8 cellular contexts compared by ENCODE assay signal in the genomic region with DNA sequence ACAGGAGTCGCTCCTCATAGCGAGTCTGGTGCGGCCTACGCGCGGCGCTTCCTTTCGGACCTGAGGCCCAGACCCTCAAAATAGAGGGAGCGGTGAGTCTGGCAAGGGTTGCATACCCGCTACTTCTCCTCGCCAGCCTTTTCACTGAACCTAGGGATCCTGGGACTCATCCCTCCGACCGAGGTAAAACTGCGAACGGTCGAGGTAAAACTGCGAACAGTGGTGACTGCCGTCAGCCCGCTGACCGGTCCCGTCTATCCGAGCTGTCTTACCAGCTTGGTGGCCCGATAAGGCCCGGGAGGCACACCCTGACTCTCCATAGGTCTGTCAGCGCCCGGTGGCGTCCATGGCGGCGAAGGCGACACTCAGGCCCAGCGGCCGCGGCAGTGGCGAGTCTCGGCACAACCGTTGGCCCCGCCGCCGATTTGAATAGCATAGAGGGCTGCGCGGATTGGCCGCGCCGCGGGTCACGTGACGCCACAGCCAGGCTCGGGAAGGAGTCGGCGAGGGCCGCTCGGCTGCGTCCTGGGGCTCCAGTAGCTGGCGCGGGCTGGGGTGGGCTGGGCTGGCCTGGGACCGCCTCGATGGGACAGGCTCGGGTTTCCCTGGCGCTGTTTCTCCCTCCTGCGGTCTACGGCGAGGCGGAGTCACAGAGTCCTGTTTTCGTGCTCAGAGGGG. TPM values are rescaled to one million over a fixed set of nuclear protein-coding genes. Genes with fewer than 3 reads are reported as not detected.
DNase-seq lines count a peak whose midpoint lies in the region; ATAC-seq and TF ChIP-seq lines count a peak whose summit lies in the region.

TSS of gene DEPDC1 (minus strand) at position 403 of the 678 bp plus-strand sequence. CDS start at position 320, 83 bp downstream.

- TF ChIP-seq POLR2A in GM10847 (IDR thresholded peaks at IDR 0.05; ENCODE audit: extremely low read depth, insufficient read length) = peak; percentile 53

- peaks cover 0 to 4% (median 0%) of the 10 kb centered on the region in 11 donors for H3K9me3 ChIP-seq in heart right ventricle

- peak within 1 kb of the TSS; percentile 85 for H3K4me3 Mint-ChIP-seq in activated naive CD8-positive, alpha-beta T cell treated with anti-CD3 and anti-CD28 coated beads, Interleukin-2, amount 50 U/mL, for 24 hours

- H3K9me3 Mint-ChIP-seq in activated naive CD8-positive, alpha-beta T cell treated with anti-CD3 and anti-CD28 coated beads, Interleukin-2, amount 50 U/mL, for 24 hours = no peaks in the 10 kb centered on the region

- DNase-seq in NCI-H1105 (lab: John Stamatoyannopoulos, UW) (peak; percentile 95), SW 1271 (lab: John Stamatoyannopoulos, UW) (peak; percentile 75 to 88), heart right ventricle (peak; percentile 94 to 96), posterior vena cava (ENCODE audit: low spot score) (peak; percentile 98), ureter (ENCODE audit: low spot score) (peak; percentile 91)
- peak; percentile 81 for DNase-seq in activated naive CD8-positive, alpha-beta T cell treated with anti-CD3 and anti-CD28 coated beads, Interleukin-2, amount 50 U/mL, for 24 hours

- no peaks in the 10 kb centered on the region for H3K36me3 Mint-ChIP-seq in activated naive CD8-positive, alpha-beta T cell treated with anti-CD3 and anti-CD28 coated beads, Interleukin-2, amount 50 U/mL, for 24 hours (ENCODE audit: low read depth)

- peak; percentile 97 for ATAC-seq in HG02623 (IDR thresholded peaks at IDR 0.05; ENCODE audit: unreplicated experiment)
- peak; percentile 98 for ATAC-seq in activated naive CD8-positive, alpha-beta T cell treated with anti-CD3 and anti-CD28 coated beads, Interleukin-2, amount 50 U/mL, for 24 hours
- peak; percentile 99 to 100 (median 100) for ATAC-seq in heart right ventricle

- H3K27ac Mint-ChIP-seq in activated naive CD8-positive, alpha-beta T cell treated with anti-CD3 and anti-CD28 coated beads, Interleukin-2, amount 50 U/mL, for 24 hours = peak within 1 kb of the TSS; percentile 60

- peaks cover 0 to 19% (median 14%) of the 10 kb centered on the region in 9 donors for H3K4me1 ChIP-seq in heart right ventricle

- H3K27me3 Mint-ChIP-seq in activated naive CD8-positive, alpha-beta T cell treated with anti-CD3 and anti-CD28 coated beads, Interleukin-2, amount 50 U/mL, for 24 hours = peaks cover 18% of the 10 kb centered on the region

- intact Hi-C loops in heart right ventricle (cut with DNase I) (no loop called here), posterior vena cava (cut with DNase I) (no loop called here)

- peak in 3 of 9 donors; percentile 25 to 29 (median 26) for TF ChIP-seq CTCF in heart right ventricle (IDR thresholded peaks at IDR 0.05)

- H3K4me3 ChIP-seq in heart right ventricle = peak within 1 kb of the TSS; percentile 15 to 72 (median 67)

- peaks cover 14% of the 10 kb centered on the region for H3K4me1 Mint-ChIP-seq in activated naive CD8-positive, alpha-beta T cell treated with anti-CD3 and anti-CD28 coated beads, Interleukin-2, amount 50 U/mL, for 24 hours

- H3K36me3 ChIP-seq in heart right ventricle = no peaks in the 10 kb centered on the region

- H3K27me3 ChIP-seq in heart right ventricle = no peaks in the 10 kb centered on the region

- peak within 1 kb of the TSS in 2 of 10 donors; percentile 13 to 67 for H3K27ac ChIP-seq in heart right ventricle

- 0 to 3% methylated on average over 59 to 64 of the region's 64 CpGs for WGBS in heart right ventricle, 2 donors

RNA-seq across cellular contexts. Expression of gene DEPDC1, which starts in this region (rescaled TPM):
- total RNA-seq in heart right ventricle (1 to 10 TPM in 1 of 10 donors, under 1 TPM in 9; 0.11 to 1.9 (median 0.33) TPM), posterior vena cava (under 1 TPM; 0.10 to 0.19 TPM), ureter (0.21 TPM)
- under 1 TPM; 0.03 to 0.07 TPM for polyA plus RNA-seq in heart right ventricle

Comparison
In these comparisons a context has a peak if more than half of its experiments do, and no peak if none do; other contexts are left out.
1. Peak in DNase-seq in posterior vena cava; RNA of the gene not detected or under 1 TPM.
2. Peak in DNase-seq in ureter; RNA of the gene not detected or under 1 TPM.